In genomic region chr5:119418782-119419101, GRCh38 we compare ENCODE assay signal across 11 cellular contexts. TPM values are rescaled to one million over a fixed set of nuclear protein-coding genes. Genes with fewer than 3 reads are reported as not detected.
DNase-seq lines count a peak whose midpoint lies in the region; ATAC-seq and TF ChIP-seq lines count a peak whose summit lies in the region.
"Had no signal": no experiment of that assay in that cellular context is flagged by ENCODE, and none has a peak within 500 bp of the region (broad histone marks: within the 10 kb centered on the region; RNA-seq: fewer than 3 reads in every experiment).

No MANE protein-coding gene starts in this region.

- TF ChIP-seq EP300 in suprapubic skin (IDR thresholded peaks at IDR 0.05) = no peak

- no peak overlapping the region for H3K27ac Mint-ChIP-seq in activated CD4-positive, alpha-beta T cell treated with anti-CD3 and anti-CD28 coated beads for 36 hours
- H3K27ac Mint-ChIP-seq in activated CD4-positive, alpha-beta T cell treated with anti-CD3 and anti-CD28 coated beads, Interleukin-2, amount 10 ng/mL, durations not matched to agents 24 days and 14 days = no peak overlapping the region
- H3K27ac Mint-ChIP-seq: activated naive CD8-positive, alpha-beta T cell treated with anti-CD3 and anti-CD28 coated beads, Interleukin-2, amount 10 ng/mL, durations not matched to agents 7 days and 5 days had no signal

- H3K27ac ChIP-seq in PC-9 (no peak overlapping the region), suprapubic skin (peak overlapping the region; percentile 21), right atrium auricular region (no peak overlapping the region)

- H3K9me2 ChIP-seq in PC-9 (ENCODE audit: insufficient read depth) = no peaks in the 10 kb centered on the region

- DNase-seq in activated CD4-positive, alpha-beta T cell treated with anti-CD3 and anti-CD28 coated beads for 36 hours = no peak
- no peak for DNase-seq in activated CD4-positive, alpha-beta T cell treated with anti-CD3 and anti-CD28 coated beads, Interleukin-2, amount 10 ng/mL, durations not matched to agents 24 days and 14 days
- peak; percentile 31 to 65 for DNase-seq in PC-9
- DNase-seq in suprapubic skin (ENCODE audit: low spot score in 2 of 2) = no peak
- DNase-seq in GM19238 (ENCODE audit: insufficient read length, low spot score) = no peak
- DNase-seq in right atrium auricular region (ENCODE audit: low spot score) = no peak
- DNase-seq: activated naive CD8-positive, alpha-beta T cell treated with anti-CD3 and anti-CD28 coated beads, Interleukin-2, amount 10 ng/mL, durations not matched to agents 7 days and 5 days; NCI-H2029; T1000 had no signal

- POLR2A ChIA-PET in activated CD4-positive, alpha-beta T cell treated with anti-CD3 and anti-CD28 coated beads for 36 hours (lab: Charles Lee) = interaction anchor here (0.5 kb wide), 1 partner anchor 157 kb away, joined by 8 read pairs; no protein-coding TSS in a partner anchor
- POLR2A ChIA-PET in PC-9 (lab: Charles Lee; ENCODE audit: unreplicated experiment) = interaction anchor here (0.6 kb wide), 1 partner anchor 95 kb away, joined by 5 read pairs; no protein-coding TSS in a partner anchor

- H3K27me3 ChIP-seq in PC-9 (ENCODE audit: insufficient read depth, low read depth) = no peaks in the 10 kb centered on the region
- H3K27me3 ChIP-seq in suprapubic skin = no peaks in the 10 kb centered on the region
- H3K27me3 ChIP-seq in right atrium auricular region = no peaks in the 10 kb centered on the region

- H3K4me1 ChIP-seq in PC-9 (replicated peaks; ENCODE audit: insufficient read depth) = peaks cover 28% of the 10 kb centered on the region
- peaks cover 58% of the 10 kb centered on the region for H3K4me1 ChIP-seq in suprapubic skin
- H3K4me1 ChIP-seq in right atrium auricular region = peaks cover 0 to 10% of the 10 kb centered on the region in 2 donors

- H2AFZ ChIP-seq in PC-9 = no peak overlapping the region

- no peaks in the 10 kb centered on the region for H4K20me1 ChIP-seq in PC-9 (ENCODE audit: insufficient read depth)

- peak overlapping the region; percentile 44 for H3K4me2 ChIP-seq in PC-9

- no peak overlapping the region for H3K4me3 Mint-ChIP-seq in activated CD4-positive, alpha-beta T cell treated with anti-CD3 and anti-CD28 coated beads for 36 hours
- no peak overlapping the region for H3K4me3 Mint-ChIP-seq in activated CD4-positive, alpha-beta T cell treated with anti-CD3 and anti-CD28 coated beads, Interleukin-2, amount 10 ng/mL, durations not matched to agents 24 days and 14 days
- H3K4me3 Mint-ChIP-seq: activated naive CD8-positive, alpha-beta T cell treated with anti-CD3 and anti-CD28 coated beads, Interleukin-2, amount 10 ng/mL, durations not matched to agents 7 days and 5 days had no signal

- H3K4me1 Mint-ChIP-seq in activated CD4-positive, alpha-beta T cell treated with anti-CD3 and anti-CD28 coated beads for 36 hours = peaks cover 14% of the 10 kb centered on the region
- H3K4me1 Mint-ChIP-seq in activated CD4-positive, alpha-beta T cell treated with anti-CD3 and anti-CD28 coated beads, Interleukin-2, amount 10 ng/mL, durations not matched to agents 24 days and 14 days = peaks cover 13% of the 10 kb centered on the region

- H3K36me3 Mint-ChIP-seq in activated CD4-positive, alpha-beta T cell treated with anti-CD3 and anti-CD28 coated beads for 36 hours (ENCODE audit: low read depth) = no peaks in the 10 kb centered on the region
- no peaks in the 10 kb centered on the region for H3K36me3 Mint-ChIP-seq in activated CD4-positive, alpha-beta T cell treated with anti-CD3 and anti-CD28 coated beads, Interleukin-2, amount 10 ng/mL, durations not matched to agents 24 days and 14 days (ENCODE audit: low read depth)
- H3K36me3 Mint-ChIP-seq: activated naive CD8-positive, alpha-beta T cell treated with anti-CD3 and anti-CD28 coated beads, Interleukin-2, amount 10 ng/mL, durations not matched to agents 7 days and 5 days had no signal

- H3F3A ChIP-seq in PC-9 (ENCODE audit: insufficient read depth, low read depth) = no peaks in the 10 kb centered on the region

- intact Hi-C loops in activated CD4-positive, alpha-beta T cell treated with anti-CD3 and anti-CD28 coated beads for 36 hours (cut with DNase I, micrococcal nuclease) = no loop called here
- intact Hi-C loops in activated CD4-positive, alpha-beta T cell treated with anti-CD3 and anti-CD28 coated beads, Interleukin-2, amount 10 ng/mL, durations not matched to agents 24 days and 14 days (cut with micrococcal nuclease) = no loop called here
- intact Hi-C loops in PC-9 (cut with micrococcal nuclease; ENCODE audit: unreplicated experiment) = loop anchor here (2.0 to 10.0 kb wide), 2 partner anchors 34 to 234 kb away; partner anchors contain the start of gene HSD17B4

- BruUV-seq in PC-9 (replicated peaks; lab: Mats Ljungman, UMichigan) = no TSS peak

- H3K79me2 ChIP-seq in PC-9 (ENCODE audit: low read depth) = no peaks in the 10 kb centered on the region

- no peaks in the 10 kb centered on the region for H3K27me3 Mint-ChIP-seq in activated CD4-positive, alpha-beta T cell treated with anti-CD3 and anti-CD28 coated beads for 36 hours
- peaks cover 7% of the 10 kb centered on the region for H3K27me3 Mint-ChIP-seq in activated CD4-positive, alpha-beta T cell treated with anti-CD3 and anti-CD28 coated beads, Interleukin-2, amount 10 ng/mL, durations not matched to agents 24 days and 14 days

- H3K9me3 ChIP-seq in PC-9 (ENCODE audit: insufficient read depth, low read depth) = no peaks in the 10 kb centered on the region
- H3K9me3 ChIP-seq in suprapubic skin = no peaks in the 10 kb centered on the region
- H3K9me3 ChIP-seq in right atrium auricular region = no peaks in the 10 kb centered on the region

- no peak overlapping the region for H3K4me3 ChIP-seq in PC-9
- no peak overlapping the region for H3K4me3 ChIP-seq in suprapubic skin
- H3K4me3 ChIP-seq in right atrium auricular region = no peak overlapping the region

- H3K9me3 Mint-ChIP-seq in activated CD4-positive, alpha-beta T cell treated with anti-CD3 and anti-CD28 coated beads for 36 hours (ENCODE audit: low read depth) = no peaks in the 10 kb centered on the region
- no peaks in the 10 kb centered on the region for H3K9me3 Mint-ChIP-seq in activated CD4-positive, alpha-beta T cell treated with anti-CD3 and anti-CD28 coated beads, Interleukin-2, amount 10 ng/mL, durations not matched to agents 24 days and 14 days
- H3K9me3 Mint-ChIP-seq: activated naive CD8-positive, alpha-beta T cell treated with anti-CD3 and anti-CD28 coated beads, Interleukin-2, amount 10 ng/mL, durations not matched to agents 7 days and 5 days had no signal

- H3K36me3 ChIP-seq in PC-9 (ENCODE audit: low read depth) (no peaks in the 10 kb centered on the region), suprapubic skin (no peaks in the 10 kb centered on the region), right atrium auricular region (no peaks in the 10 kb centered on the region)

- ATAC-seq in activated CD4-positive, alpha-beta T cell treated with anti-CD3 and anti-CD28 coated beads for 36 hours = peak; percentile 55
- ATAC-seq in HG02798 (IDR thresholded peaks at IDR 0.05; ENCODE audit: poor library complexity, unreplicated experiment) = peak; percentile 64
- ATAC-seq in HG03521 (IDR thresholded peaks at IDR 0.05; ENCODE audit: unreplicated experiment) = no peak

- TF ChIP-seq POLR2A in suprapubic skin (IDR thresholded peaks at IDR 0.05) = no peak

- TF ChIP-seq CTCF in PC-9 (conservative IDR thresholded peaks at IDR 0.05) (no peak), suprapubic skin (IDR thresholded peaks at IDR 0.05) (no peak), right atrium auricular region (IDR thresholded peaks at IDR 0.05) (no peak)

- CTCF ChIA-PET in activated CD4-positive, alpha-beta T cell treated with anti-CD3 and anti-CD28 coated beads for 36 hours (lab: Charles Lee) = interaction anchor here (0.7 to 1.3 kb wide), 3 partner anchors 13 to 406 kb away, joined by 3 to 5 read pairs (median 4); no protein-coding TSS in a partner anchor
- CTCF ChIA-PET in PC-9 (lab: Charles Lee) = interaction anchor here (0.9 kb wide), 1 partner anchor 397 kb away, joined by 3 read pairs; no protein-coding TSS in a partner anchor

RNA-seq across cellular contexts. Expression of gene HSD17B4, which starts 33.6 kb away (rescaled TPM):
- total RNA-seq in activated CD4-positive, alpha-beta T cell treated with anti-CD3 and anti-CD28 coated beads for 36 hours = 100 to 1,000 TPM in 1 of 2 experiments, 10 to 100 TPM in 1; 92.3 to 113 TPM
- total RNA-seq in activated CD4-positive, alpha-beta T cell treated with anti-CD3 and anti-CD28 coated beads, Interleukin-2, amount 10 ng/mL, durations not matched to agents 24 days and 14 days = 52.5 and 70.4 TPM in 2 replicates
- total RNA-seq in PC-9 (2021) (148 and 226 TPM in 2 replicates), suprapubic skin (100 to 1,000 TPM; 128 to 268 (median 139) TPM), right atrium auricular region (100 to 1,000 TPM; 122 to 170 TPM)

Comparison
In these comparisons a context has a peak if more than half of its experiments do, and no peak if none do; other contexts are left out.
1. DNase-seq: peak in PC-9 (2 of 2); none in activated CD4-positive, alpha-beta T cell treated with anti-CD3 and anti-CD28 coated beads for 36 hours (single experiment), activated CD4-positive, alpha-beta T cell treated with anti-CD3 and anti-CD28 coated beads, Interleukin-2, amount 10 ng/mL, durations not matched to agents 24 days and 14 days (single experiment), suprapubic skin (0 of 2), GM19238 (single experiment) and right atrium auricular region (single experiment).